In genomic region chr17:20579424-20579823, GRCh38 we compare ENCODE assay signal across 14 cellular contexts. TPM values are rescaled to one million over a fixed set of nuclear protein-coding genes. Genes with fewer than 3 reads are reported as not detected.
"Had no signal": no experiment of that assay in that cellular context is flagged by ENCODE, and none has a peak within 500 bp of the region (broad histone marks: within the 10 kb centered on the region; RNA-seq: fewer than 3 reads in every experiment).

Gene CDRT15L2 (plus strand): TSS chr17:20579724. CDS start chr17:20579744, 20 bp downstream.

RNA-seq across cellular contexts. Expression of gene CDRT15L2, which starts in this region (rescaled TPM):
- total RNA-seq: stomach, subcutaneous adipose tissue, temporal lobe, thoracic aorta, thyroid gland, tibial nerve, transverse colon, upper lobe of left lung, upper lobe of right lung, ureter, urinary bladder, uterus, vagina had no signal
- polyA plus RNA-seq: stomach, thymus, urinary bladder had no signal
